In the genomic region with DNA sequence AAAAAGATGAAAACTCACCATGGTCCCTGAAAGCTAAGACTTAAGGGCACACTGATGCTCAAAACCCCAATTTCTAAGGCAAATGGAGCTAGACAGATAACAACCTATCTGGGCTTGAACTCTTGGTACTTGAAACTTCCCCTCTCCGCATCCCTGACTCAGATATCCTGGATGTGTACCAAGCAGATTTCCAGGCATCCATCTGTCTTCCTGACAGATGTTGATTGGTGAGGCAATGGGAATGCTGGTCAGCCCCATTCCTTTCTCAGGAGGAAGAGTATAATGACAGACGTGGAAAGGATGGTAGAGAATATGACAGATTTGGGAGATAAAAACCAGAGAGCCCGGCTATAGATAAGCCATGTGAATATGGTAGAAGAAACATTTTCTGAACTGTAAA, we compare ENCODE assay signal across 25 cellular contexts.
"Had no signal": no experiment of that assay in that cellular context is flagged by ENCODE, and none has a peak within 500 bp of the region (broad histone marks: within the 10 kb centered on the region; RNA-seq: fewer than 3 reads in every experiment).

No MANE protein-coding gene starts in this region.

- H3K9me3 ChIP-seq: breast epithelium, left ventricle myocardium inferior, sigmoid colon, spleen, testis, upper lobe of right lung had no signal

- H3K4me1 ChIP-seq: breast epithelium, left ventricle myocardium inferior, sigmoid colon, spleen, testis, upper lobe of right lung had no signal

- H3K27me3 Mint-ChIP-seq: activated B cell treated with CpG ODN at 0.5 μM for 24 hours; activated CD4-positive, alpha-beta memory T cell treated with anti-CD3 and anti-CD28 coated beads for 36 hours; activated T-cell treated with anti-CD3 and anti-CD28 coated beads, Interleukin-2, amount 50 U/mL, for 24 hours; stimulated activated memory B cell treated with anti-CD40 and anti-IgM and Interleukin-4, amounts not matched to agents 10 μg/mL and 1 μg/mL and 100 μg/mL, for 72 hours had no signal

- H3K4me3 Mint-ChIP-seq: activated B cell treated with CpG ODN at 0.5 μM for 24 hours; activated CD4-positive, alpha-beta memory T cell treated with anti-CD3 and anti-CD28 coated beads for 36 hours; activated naive CD8-positive, alpha-beta T cell treated with anti-CD3 and anti-CD28 coated beads, Interleukin-2, amount 50 U/mL, for 24 hours; activated T-cell treated with anti-CD3 and anti-CD28 coated beads, Interleukin-2, amount 50 U/mL, for 24 hours; nephron progenitor cell; stimulated activated memory B cell treated with anti-CD40 and anti-IgM and Interleukin-4, amounts not matched to agents 10 μg/mL and 1 μg/mL and 100 μg/mL, for 72 hours had no signal

- H3K27ac ChIP-seq: breast epithelium, left ventricle myocardium inferior, sigmoid colon, spleen, testis, upper lobe of right lung had no signal

- DNase-seq: activated B cell treated with CpG ODN at 0.5 μM for 24 hours; activated CD4-positive, alpha-beta memory T cell treated with anti-CD3 and anti-CD28 coated beads for 36 hours; activated CD4-positive, alpha-beta T cell treated with anti-CD3 and anti-CD28 coated beads for 4 hours; activated naive CD4-positive, alpha-beta T cell treated with Interleukin-2 at 50 U/mL for 16 hours; activated naive CD8-positive, alpha-beta T cell treated with anti-CD3 and anti-CD28 coated beads, Interleukin-2, amount 50 U/mL, for 24 hours; aorta; cerebellar nuclear complex; cortex of kidney; effector memory CD4-positive, alpha-beta T cell; kidney glomerular epithelial cell; left ventricle myocardium inferior; mammary epithelial cell; midbrain; nephron progenitor cell; nucleus accumbens; posterior cingulate gyrus; spleen; stimulated activated CD4-positive, alpha-beta T cell treated with anti-CD3 and anti-CD28 coated beads, Interleukin-4, amount 100 ng/mL, for 4 hours; testis; upper lobe of right lung had no signal

- H3K9me3 Mint-ChIP-seq: activated B cell treated with CpG ODN at 0.5 μM for 24 hours; activated CD4-positive, alpha-beta memory T cell treated with anti-CD3 and anti-CD28 coated beads for 36 hours; activated naive CD8-positive, alpha-beta T cell treated with anti-CD3 and anti-CD28 coated beads, Interleukin-2, amount 50 U/mL, for 24 hours; activated T-cell treated with anti-CD3 and anti-CD28 coated beads, Interleukin-2, amount 50 U/mL, for 24 hours; activated T-helper 2 cell treated with anti-CD3 and anti-CD28 coated beads, Interferon-gamma antibody, Interleukin-2, Interleukin-4, amounts not matched to agents 10 μg/mL and 5 μg/mL and 100 μg/mL, durations not matched to agents 14 hours and 24 hours and 36 hours; nephron progenitor cell; stimulated activated memory B cell treated with anti-CD40 and anti-IgM and Interleukin-4, amounts not matched to agents 10 μg/mL and 1 μg/mL and 100 μg/mL, for 72 hours had no signal

- H3K4me3 ChIP-seq: breast epithelium, left ventricle myocardium inferior, sigmoid colon, spleen, testis, upper lobe of right lung had no signal

- H3K4me1 Mint-ChIP-seq: activated B cell treated with CpG ODN at 0.5 μM for 24 hours; activated naive CD8-positive, alpha-beta T cell treated with anti-CD3 and anti-CD28 coated beads, Interleukin-2, amount 50 U/mL, for 24 hours; stimulated activated memory B cell treated with anti-CD40 and anti-IgM and Interleukin-4, amounts not matched to agents 10 μg/mL and 1 μg/mL and 100 μg/mL, for 72 hours had no signal

- H3K36me3 ChIP-seq: breast epithelium, left ventricle myocardium inferior, sigmoid colon, upper lobe of right lung had no signal

- H3K27ac Mint-ChIP-seq: activated B cell treated with CpG ODN at 0.5 μM for 24 hours; activated CD4-positive, alpha-beta memory T cell treated with anti-CD3 and anti-CD28 coated beads for 36 hours; activated naive CD8-positive, alpha-beta T cell treated with anti-CD3 and anti-CD28 coated beads, Interleukin-2, amount 50 U/mL, for 24 hours; activated T-cell treated with anti-CD3 and anti-CD28 coated beads, Interleukin-2, amount 50 U/mL, for 24 hours; activated T-helper 2 cell treated with anti-CD3 and anti-CD28 coated beads, Interferon-gamma antibody, Interleukin-2, Interleukin-4, amounts not matched to agents 10 μg/mL and 5 μg/mL and 100 μg/mL, durations not matched to agents 14 hours and 24 hours and 36 hours; nephron progenitor cell; stimulated activated memory B cell treated with anti-CD40 and anti-IgM and Interleukin-4, amounts not matched to agents 10 μg/mL and 1 μg/mL and 100 μg/mL, for 72 hours had no signal

- H3K27me3 ChIP-seq: breast epithelium, sigmoid colon, spleen, testis, upper lobe of right lung had no signal

- H3K36me3 Mint-ChIP-seq: activated CD4-positive, alpha-beta memory T cell treated with anti-CD3 and anti-CD28 coated beads for 36 hours had no signal
